ENCODE assay signal across 11 cellular contexts in the genomic region with DNA sequence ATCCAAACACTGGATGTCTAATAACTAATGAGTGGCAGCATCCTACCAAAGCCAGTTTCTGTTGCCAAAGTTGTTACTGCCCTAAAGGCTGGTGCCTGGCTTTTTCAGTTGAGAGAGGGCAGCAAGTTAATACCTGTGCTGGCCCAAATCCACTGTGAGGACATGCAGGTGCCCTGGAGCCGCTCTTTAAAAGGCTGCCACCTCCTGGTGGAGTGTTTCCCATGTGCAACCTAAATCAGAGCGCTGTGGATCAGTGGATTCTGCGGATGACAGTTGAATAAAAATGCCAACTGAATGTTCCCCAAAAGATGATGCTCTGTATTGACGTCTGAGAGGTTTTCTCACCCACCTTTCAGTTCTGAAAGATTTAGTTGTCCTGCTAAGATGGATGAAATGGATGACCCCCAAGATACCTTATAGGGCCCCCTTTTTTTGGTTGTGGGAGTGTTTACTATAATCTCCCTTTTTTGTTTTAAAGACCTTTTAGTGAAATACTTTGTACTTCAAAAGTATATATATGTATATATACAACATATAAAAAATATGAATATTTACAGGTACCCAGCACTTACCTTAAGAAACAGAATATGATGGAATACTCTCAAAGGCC.
DNase-seq lines count a peak whose midpoint lies in the region; ATAC-seq and TF ChIP-seq lines count a peak whose summit lies in the region.
"Had no signal": no experiment of that assay in that cellular context is flagged by ENCODE, and none has a peak within 500 bp of the region (broad histone marks: within the 10 kb centered on the region; RNA-seq: fewer than 3 reads in every experiment).

No MANE protein-coding gene starts in this region.

- H3K4me3 Mint-ChIP-seq in chondrocyte (ENCODE audit: unreplicated experiment), result no peak overlapping the region
- H3K4me3 Mint-ChIP-seq in neural crest cell, result no peak overlapping the region

- TF ChIP-seq CTCF in chondrocyte (IDR thresholded peaks at IDR 0.05) (peak; percentile 62), neural crest cell (conservative IDR thresholded peaks at IDR 0.05) (peak; percentile 53)

- no peak overlapping the region for H3K4me2 ChIP-seq in Karpas-422 (ENCODE audit: low read depth, low read length, poor library complexity, severe bottlenecking)

- no peak overlapping the region for H2AFZ ChIP-seq in Karpas-422 (ENCODE audit: low read length)

- H3K4me3 ChIP-seq in Karpas-422 (ENCODE audit: low read length), result no peak overlapping the region
- H3K4me3 ChIP-seq: prostate gland had no signal

- H3K9ac ChIP-seq in Karpas-422 (ENCODE audit: low read length), result no peak overlapping the region

- H3K4me1 Mint-ChIP-seq in chondrocyte (ENCODE audit: low read depth) (peaks cover 14% of the 10 kb centered on the region), neural crest cell (peaks cover 15% of the 10 kb centered on the region)

- no peaks in the 10 kb centered on the region; the same call in 1 of the 2 replicates for H3K27me3 ChIP-seq in Karpas-422 (ENCODE audit: low read length)

- no peaks in the 10 kb centered on the region for H3K9me2 ChIP-seq in Karpas-422 (replicated peaks; ENCODE audit: insufficient read depth, low read length)

- no peaks in the 10 kb centered on the region for H3K4me1 ChIP-seq in Karpas-422 (ENCODE audit: low read length)
- H3K4me1 ChIP-seq: prostate gland had no signal

- ATAC-seq in HG02840 (IDR thresholded peaks at IDR 0.05; ENCODE audit: low FRiP score, unreplicated experiment), result no peak

- peak; percentile 22 for DNase-seq in NCI-H2196 (lab: John Stamatoyannopoulos, UW; ENCODE audit: unreplicated experiment)
- no peak for DNase-seq in NCI-H2196 treated with DMSO at 0.1 percent for 48 hours (lab: John Stamatoyannopoulos, UW; ENCODE audit: unreplicated experiment)
- peak; percentile 57 for DNase-seq in Karpas-422
- no peak for DNase-seq in chondrocyte (ENCODE audit: low spot score)
- no peak for DNase-seq in neural crest cell (ENCODE audit: low read depth, low spot score)
- no peak for DNase-seq in superior temporal gyrus (ENCODE audit: extremely low spot score)
- DNase-seq in Ammon's horn (ENCODE audit: low spot score), result no peak
- DNase-seq: AML-193, NCI-H2107 had no signal

- no peaks in the 10 kb centered on the region for H3K36me3 ChIP-seq in Karpas-422 (ENCODE audit: insufficient read depth, low read length)
- H3K36me3 ChIP-seq: prostate gland had no signal

- H3K36me3 Mint-ChIP-seq in chondrocyte (ENCODE audit: low read depth), result no peaks in the 10 kb centered on the region
- peaks cover 2% of the 10 kb centered on the region for H3K36me3 Mint-ChIP-seq in neural crest cell (ENCODE audit: low read depth)

- H3K27ac ChIP-seq in Karpas-422 (ENCODE audit: low read length), result no peak overlapping the region
- H3K27ac ChIP-seq: prostate gland had no signal

- H3K9me3 ChIP-seq in Karpas-422 (ENCODE audit: low read length), result no peaks in the 10 kb centered on the region
- H3K9me3 ChIP-seq: prostate gland had no signal

- no peaks in the 10 kb centered on the region for H4K20me1 ChIP-seq in Karpas-422 (ENCODE audit: insufficient read depth, low read depth, low read length)

- H3K9me3 Mint-ChIP-seq in chondrocyte (ENCODE audit: low read depth) (no peaks in the 10 kb centered on the region), neural crest cell (peaks cover 3% of the 10 kb centered on the region)

- H3K27ac Mint-ChIP-seq in chondrocyte (ENCODE audit: unreplicated experiment) (no peak overlapping the region), neural crest cell (ENCODE audit: unreplicated experiment) (no peak overlapping the region)

- peaks cover 5% of the 10 kb centered on the region for H3K27me3 Mint-ChIP-seq in chondrocyte (ENCODE audit: low read depth)
- peaks cover 4% of the 10 kb centered on the region for H3K27me3 Mint-ChIP-seq in neural crest cell (ENCODE audit: low read depth)

- no peaks in the 10 kb centered on the region for H3K79me2 ChIP-seq in Karpas-422 (ENCODE audit: low read length)

Comparison
In these comparisons a context has a peak if more than half of its experiments do, and no peak if none do; other contexts are left out.
1. DNase-seq: peak in NCI-H2196 (single experiment) and Karpas-422 (single experiment); none in NCI-H2196 treated with DMSO at 0.1 percent for 48 hours (single experiment), chondrocyte (single experiment), neural crest cell (single experiment), superior temporal gyrus (single experiment) and Ammon's horn (single experiment).